Comparison of ENCODE assay signal across 15 cellular contexts in the genomic region with DNA sequence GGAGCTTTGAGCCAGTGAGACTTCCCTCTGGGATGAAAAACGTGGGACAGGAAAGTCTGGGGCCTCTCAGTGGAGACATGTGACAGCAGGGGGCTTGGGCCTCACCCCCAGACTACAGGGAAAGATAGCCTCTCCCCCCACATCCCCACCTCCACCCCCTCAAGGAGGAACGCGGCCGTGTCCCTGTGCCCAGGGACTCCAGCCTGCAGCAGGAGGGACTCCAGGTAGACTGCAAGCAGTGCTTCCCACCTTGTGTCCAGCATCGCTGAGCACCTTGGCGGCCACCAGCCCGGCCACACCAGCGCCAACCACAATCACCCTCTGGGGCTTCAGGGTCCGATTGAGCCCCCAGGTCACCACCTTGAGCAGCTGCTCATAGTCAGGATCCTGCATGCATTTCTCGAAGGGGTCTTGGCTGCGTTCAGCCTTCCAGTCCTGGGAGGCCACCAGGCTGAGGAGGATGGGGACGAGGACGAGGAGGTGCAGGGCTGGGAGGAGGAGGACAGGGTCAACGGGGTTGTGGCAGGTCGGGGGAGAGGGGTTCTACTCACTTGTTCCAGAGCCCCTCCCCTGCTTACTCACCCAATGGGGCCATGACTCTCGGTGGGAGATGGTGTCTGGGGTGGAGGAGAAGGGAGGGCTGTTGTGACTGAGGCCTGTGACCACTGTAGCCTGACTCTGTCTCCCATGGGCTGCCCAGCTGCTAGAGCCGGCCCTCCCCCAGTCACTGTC. TPM values are rescaled to one million over a fixed set of nuclear protein-coding genes. Genes with fewer than 3 reads are reported as not detected.
DNase-seq lines count a peak whose midpoint lies in the region; ATAC-seq and TF ChIP-seq lines count a peak whose summit lies in the region.
"Had no signal": no experiment of that assay in that cellular context is flagged by ENCODE, and none has a peak within 500 bp of the region (broad histone marks: within the 10 kb centered on the region; RNA-seq: fewer than 3 reads in every experiment).

No MANE protein-coding gene starts in this region.

- H3K4me3 Mint-ChIP-seq in activated CD4-positive, alpha-beta T cell treated with anti-CD3 and anti-CD28 coated beads for 36 hours = peak overlapping the region; percentile 70
- peak overlapping the region; percentile 80 for H3K4me3 Mint-ChIP-seq in activated T-cell treated with anti-CD3 and anti-CD28 coated beads, Interleukin-2, amount 50 U/mL, for 24 hours
- peak overlapping the region; percentile 91 for H3K4me3 Mint-ChIP-seq in natural killer cell treated with Interleukin-12 subunit alpha and Interleukin-12 subunit beta and Interleukin-15 and Interleukin-18, amount 100 ng/mL, for 72 hours
- H3K4me3 Mint-ChIP-seq: neural crest cell had no signal

- DNase-seq in activated CD4-positive, alpha-beta T cell treated with anti-CD3 and anti-CD28 coated beads for 36 hours = peak; percentile 59
- no peak for DNase-seq in activated CD4-positive, alpha-beta T cell treated with anti-CD3 and anti-CD28 coated beads, Interleukin-2, amount 50 U/mL, for 48 hours
- no peak for DNase-seq in activated T-cell treated with anti-CD3 and anti-CD28 coated beads, Interleukin-2, amount 50 U/mL, for 24 hours
- DNase-seq in natural killer cell treated with Interleukin-12 subunit alpha and Interleukin-12 subunit beta and Interleukin-15 and Interleukin-18, amount 100 ng/mL, for 72 hours (ENCODE audit: low spot score) = no peak
- DNase-seq in substantia nigra (lab: John Stamatoyannopoulos, UW) = no peak
- DNase-seq in iPS-NIHi7 (ENCODE audit: extremely low spot score) = no peak
- DNase-seq: DMS153, heart right ventricle, left lung, NCI-H1417 treated with DMSO at 0.1 percent for 48 hours, NCI-H510A, RPMI8226 had no signal

- no peaks in the 10 kb centered on the region for H3K9me3 Mint-ChIP-seq in activated CD4-positive, alpha-beta T cell treated with anti-CD3 and anti-CD28 coated beads for 36 hours (ENCODE audit: low read depth)
- no peaks in the 10 kb centered on the region for H3K9me3 Mint-ChIP-seq in activated T-cell treated with anti-CD3 and anti-CD28 coated beads, Interleukin-2, amount 50 U/mL, for 24 hours
- no peaks in the 10 kb centered on the region for H3K9me3 Mint-ChIP-seq in natural killer cell treated with Interleukin-12 subunit alpha and Interleukin-12 subunit beta and Interleukin-15 and Interleukin-18, amount 100 ng/mL, for 72 hours
- H3K9me3 Mint-ChIP-seq: neural crest cell had no signal

- CTCF ChIA-PET in activated CD4-positive, alpha-beta T cell treated with anti-CD3 and anti-CD28 coated beads for 36 hours (lab: Charles Lee) = interaction anchor here (0.5 kb wide), 1 partner anchor 222 kb away, joined by 3 read pairs; no protein-coding TSS in a partner anchor

- TF ChIP-seq POLR2A in GM15510 (IDR thresholded peaks at IDR 0.05; ENCODE audit: borderline replicate concordance, extremely low read depth, insufficient read length) = peak; percentile 6

- H3K27me3 Mint-ChIP-seq in activated CD4-positive, alpha-beta T cell treated with anti-CD3 and anti-CD28 coated beads for 36 hours = no peaks in the 10 kb centered on the region
- no peaks in the 10 kb centered on the region for H3K27me3 Mint-ChIP-seq in activated T-cell treated with anti-CD3 and anti-CD28 coated beads, Interleukin-2, amount 50 U/mL, for 24 hours
- H3K27me3 Mint-ChIP-seq in natural killer cell treated with Interleukin-12 subunit alpha and Interleukin-12 subunit beta and Interleukin-15 and Interleukin-18, amount 100 ng/mL, for 72 hours = peaks cover 0 to 2% of the 10 kb centered on the region in 2 donors

- peak overlapping the region; percentile 95 for H3K27ac Mint-ChIP-seq in activated CD4-positive, alpha-beta T cell treated with anti-CD3 and anti-CD28 coated beads for 36 hours
- H3K27ac Mint-ChIP-seq in activated T-cell treated with anti-CD3 and anti-CD28 coated beads, Interleukin-2, amount 50 U/mL, for 24 hours = peak overlapping the region; percentile 97
- peak overlapping the region; percentile 80 to 89 for H3K27ac Mint-ChIP-seq in natural killer cell treated with Interleukin-12 subunit alpha and Interleukin-12 subunit beta and Interleukin-15 and Interleukin-18, amount 100 ng/mL, for 72 hours

- POLR2A ChIA-PET in activated CD4-positive, alpha-beta T cell treated with anti-CD3 and anti-CD28 coated beads for 36 hours (lab: Charles Lee) = interaction anchor here (0.6 to 2.9 kb wide), 3 partner anchors 33 to 1033 kb away, joined by 3 to 16 read pairs (median 4); a partner anchor contains a TSS

- no peaks in the 10 kb centered on the region for H3K36me3 Mint-ChIP-seq in activated CD4-positive, alpha-beta T cell treated with anti-CD3 and anti-CD28 coated beads for 36 hours (ENCODE audit: low read depth)
- H3K36me3 Mint-ChIP-seq in activated T-cell treated with anti-CD3 and anti-CD28 coated beads, Interleukin-2, amount 50 U/mL, for 24 hours (ENCODE audit: low read depth) = peaks cover 19% of the 10 kb centered on the region
- no peaks in the 10 kb centered on the region for H3K36me3 Mint-ChIP-seq in natural killer cell treated with Interleukin-12 subunit alpha and Interleukin-12 subunit beta and Interleukin-15 and Interleukin-18, amount 100 ng/mL, for 72 hours

- intact Hi-C loops in activated CD4-positive, alpha-beta T cell treated with anti-CD3 and anti-CD28 coated beads for 36 hours (cut with DNase I, micrococcal nuclease) = loop anchor here in 1 of 2 experiments (2.0 kb wide), 1 partner anchor 19 kb away; a partner anchor contains a TSS

- peak; percentile 5 for ATAC-seq in activated CD4-positive, alpha-beta T cell treated with anti-CD3 and anti-CD28 coated beads for 36 hours
- no peak for ATAC-seq in natural killer cell treated with Interleukin-12 subunit alpha and Interleukin-12 subunit beta and Interleukin-15 and Interleukin-18, amount 100 ng/mL, for 72 hours
- no peak for ATAC-seq in GM21825 (IDR thresholded peaks at IDR 0.05; ENCODE audit: unreplicated experiment)

- H3K27ac ChIP-seq in substantia nigra (ENCODE audit: low read depth, low read length, poor library complexity, severe bottlenecking) = no peak overlapping the region

- H3K4me1 Mint-ChIP-seq in activated CD4-positive, alpha-beta T cell treated with anti-CD3 and anti-CD28 coated beads for 36 hours = peaks cover 47% of the 10 kb centered on the region
- peaks cover 65% of the 10 kb centered on the region for H3K4me1 Mint-ChIP-seq in activated T-cell treated with anti-CD3 and anti-CD28 coated beads, Interleukin-2, amount 50 U/mL, for 24 hours (ENCODE audit: low read depth)
- peaks cover 36 to 46% of the 10 kb centered on the region in 2 donors for H3K4me1 Mint-ChIP-seq in natural killer cell treated with Interleukin-12 subunit alpha and Interleukin-12 subunit beta and Interleukin-15 and Interleukin-18, amount 100 ng/mL, for 72 hours (ENCODE audit: low read depth in 2 of 2)

RNA-seq across cellular contexts. Expression of a gene that starts 1.0 kb away (rescaled TPM):
- 10 to 100 TPM; 21.2 to 22.2 TPM for total RNA-seq in activated CD4-positive, alpha-beta T cell treated with anti-CD3 and anti-CD28 coated beads for 36 hours
- 10 to 100 TPM in 1 of 2 donors, 1 to 10 TPM in 1; 2.4 to 15.1 TPM for total RNA-seq in natural killer cell treated with Interleukin-12 subunit alpha and Interleukin-12 subunit beta and Interleukin-15 and Interleukin-18, amount 100 ng/mL, for 72 hours

RNA-seq across cellular contexts. Expression of a gene that starts 18.2 kb away (rescaled TPM):
- 10 to 100 TPM; 29.1 to 29.6 TPM for total RNA-seq in activated CD4-positive, alpha-beta T cell treated with anti-CD3 and anti-CD28 coated beads for 36 hours
- 10 to 100 TPM; 26.0 to 34.0 TPM for total RNA-seq in natural killer cell treated with Interleukin-12 subunit alpha and Interleukin-12 subunit beta and Interleukin-15 and Interleukin-18, amount 100 ng/mL, for 72 hours

RNA-seq across cellular contexts. Expression of a gene that starts 18.6 kb away (rescaled TPM):
- total RNA-seq in activated CD4-positive, alpha-beta T cell treated with anti-CD3 and anti-CD28 coated beads for 36 hours = 10 to 100 TPM; 16.1 to 20.3 TPM
- 10 to 100 TPM; 16.8 to 32.1 TPM for total RNA-seq in natural killer cell treated with Interleukin-12 subunit alpha and Interleukin-12 subunit beta and Interleukin-15 and Interleukin-18, amount 100 ng/mL, for 72 hours

RNA-seq across cellular contexts. Expression of a gene that starts 28.4 kb away (rescaled TPM):
- total RNA-seq in activated CD4-positive, alpha-beta T cell treated with anti-CD3 and anti-CD28 coated beads for 36 hours = 10 to 100 TPM; 59.5 to 65.7 TPM
- total RNA-seq in natural killer cell treated with Interleukin-12 subunit alpha and Interleukin-12 subunit beta and Interleukin-15 and Interleukin-18, amount 100 ng/mL, for 72 hours = 100 to 1,000 TPM; 146 to 205 TPM

RNA-seq across cellular contexts. Expression of a gene that starts 33.3 kb away (rescaled TPM):
- 10 to 100 TPM; 12.5 to 14.1 TPM for total RNA-seq in activated CD4-positive, alpha-beta T cell treated with anti-CD3 and anti-CD28 coated beads for 36 hours
- 10 to 100 TPM; 12.1 to 12.4 TPM for total RNA-seq in natural killer cell treated with Interleukin-12 subunit alpha and Interleukin-12 subunit beta and Interleukin-15 and Interleukin-18, amount 100 ng/mL, for 72 hours
